In genomic region chr9:121729769-121730168, GRCh38 we compare ENCODE assay signal across 20 cellular contexts.
DNase-seq lines count a peak whose midpoint lies in the region; ATAC-seq and TF ChIP-seq lines count a peak whose summit lies in the region.
"Had no signal": no experiment of that assay in that cellular context is flagged by ENCODE, and none has a peak within 500 bp of the region (broad histone marks: within the 10 kb centered on the region; RNA-seq: fewer than 3 reads in every experiment).

No MANE protein-coding gene starts in this region.

- H3K4me3 ChIP-seq in HEK293 (ENCODE audit: low read depth, low read length), result no peak overlapping the region
- H3K4me3 ChIP-seq: A549, GM12878, GM23338, HAP-1 had no signal

- no peak for ATAC-seq in HG03135 (IDR thresholded peaks at IDR 0.05; ENCODE audit: unreplicated experiment)
- ATAC-seq: A549; CD8-positive, alpha-beta T cell; GM12878; GM23338 had no signal

- H3K4me1 ChIP-seq in HEK293 (ENCODE audit: control insufficient read depth, insufficient read depth, low read length), result no peaks in the 10 kb centered on the region; the same call in none of the 2 replicates
- H3K4me1 ChIP-seq: HAP-1 had no signal

- peak overlapping the region; percentile 88 for H3K27ac Mint-ChIP-seq in nephron progenitor cell
- no peak overlapping the region for H3K27ac Mint-ChIP-seq in activated T-helper 2 cell treated with anti-CD3 and anti-CD28 coated beads, Interferon-gamma antibody, Interleukin-2, Interleukin-4, amounts not matched to agents 10 μg/mL and 5 μg/mL and 100 μg/mL, durations not matched to agents 14 hours and 24 hours and 36 hours
- H3K27ac Mint-ChIP-seq: CD4-positive, CD25-positive, alpha-beta regulatory T cell; CD8-positive, alpha-beta T cell; GM23338 had no signal

- intact Hi-C loops in activated T-helper 2 cell treated with anti-CD3 and anti-CD28 coated beads, Interferon-gamma antibody, Interleukin-2, Interleukin-4, amounts not matched to agents 10 μg/mL and 5 μg/mL and 100 μg/mL, durations not matched to agents 14 hours and 24 hours and 36 hours (cut with micrococcal nuclease), result no loop called here

- no peaks in the 10 kb centered on the region for H3K9me3 Mint-ChIP-seq in nephron progenitor cell
- H3K9me3 Mint-ChIP-seq in activated T-helper 2 cell treated with anti-CD3 and anti-CD28 coated beads, Interferon-gamma antibody, Interleukin-2, Interleukin-4, amounts not matched to agents 10 μg/mL and 5 μg/mL and 100 μg/mL, durations not matched to agents 14 hours and 24 hours and 36 hours, result no peaks in the 10 kb centered on the region
- H3K9me3 Mint-ChIP-seq: CD8-positive, alpha-beta T cell; GM23338 had no signal

- no peaks in the 10 kb centered on the region for H3K9me3 ChIP-seq in HEK293 (ENCODE audit: control insufficient read depth, insufficient read depth, low read depth, low read length)
- H3K9me3 ChIP-seq: A549, Caco-2, HAP-1 had no signal

- H3K4me1 Mint-ChIP-seq in nephron progenitor cell, result peaks cover 57% of the 10 kb centered on the region
- H3K4me1 Mint-ChIP-seq in activated T-helper 2 cell treated with anti-CD3 and anti-CD28 coated beads, Interferon-gamma antibody, Interleukin-2, Interleukin-4, amounts not matched to agents 10 μg/mL and 5 μg/mL and 100 μg/mL, durations not matched to agents 14 hours and 24 hours and 36 hours (ENCODE audit: low read depth), result no peaks in the 10 kb centered on the region
- H3K4me1 Mint-ChIP-seq: CD4-positive, CD25-positive, alpha-beta regulatory T cell had no signal

- POLR2A ChIA-PET in HEK293 (lab: Yijun Ruan, JAX), result no interaction called here

- DNase-seq in caudate nucleus (lab: John Stamatoyannopoulos, UW), result no peak
- no peak for DNase-seq in nephron progenitor cell
- DNase-seq in activated T-helper 2 cell treated with anti-CD3 and anti-CD28 coated beads, Interferon-gamma antibody, Interleukin-2, Interleukin-4, amounts not matched to agents 10 μg/mL and 5 μg/mL and 100 μg/mL, durations not matched to agents 14 hours and 24 hours and 36 hours (ENCODE audit: low spot score), result no peak
- DNase-seq in NCI-H2227 treated with DMSO at 0.1 percent for 48 hours (lab: John Stamatoyannopoulos, UW), result no peak
- DNase-seq: 8988T; ACHN; AML-193; Caco-2; CD4-positive, CD25-positive, alpha-beta regulatory T cell; CD8-positive, alpha-beta T cell; DMS79; EL; GDM1 had no signal

- H3K27ac ChIP-seq in HEK293 (ENCODE audit: extremely low read depth, low read depth, low read length), result no peak overlapping the region
- peak overlapping the region; percentile 42 for H3K27ac ChIP-seq in caudate nucleus (ENCODE audit: low read depth, low read length)
- H3K27ac ChIP-seq: A549, C4-2B had no signal

- TF ChIP-seq CTCF in HEK293 (tag by site-specific recombination; IDR thresholded peaks at IDR 0.05) (no peak), nephron progenitor cell (IDR thresholded peaks at IDR 0.05) (no peak)

- no peak overlapping the region for H3K4me3 Mint-ChIP-seq in nephron progenitor cell
- H3K4me3 Mint-ChIP-seq in activated T-helper 2 cell treated with anti-CD3 and anti-CD28 coated beads, Interferon-gamma antibody, Interleukin-2, Interleukin-4, amounts not matched to agents 10 μg/mL and 5 μg/mL and 100 μg/mL, durations not matched to agents 14 hours and 24 hours and 36 hours (ENCODE audit: low read depth), result no peak overlapping the region
- H3K4me3 Mint-ChIP-seq: CD4-positive, CD25-positive, alpha-beta regulatory T cell; CD8-positive, alpha-beta T cell; GM23338 had no signal

- peaks cover 8% of the 10 kb centered on the region for H3K27me3 Mint-ChIP-seq in nephron progenitor cell (ENCODE audit: low read depth, poor library complexity)
- peaks cover 18% of the 10 kb centered on the region for H3K27me3 Mint-ChIP-seq in activated T-helper 2 cell treated with anti-CD3 and anti-CD28 coated beads, Interferon-gamma antibody, Interleukin-2, Interleukin-4, amounts not matched to agents 10 μg/mL and 5 μg/mL and 100 μg/mL, durations not matched to agents 14 hours and 24 hours and 36 hours (ENCODE audit: low read depth)

- H3K36me3 Mint-ChIP-seq in nephron progenitor cell (ENCODE audit: low read depth), result no peaks in the 10 kb centered on the region
- no peaks in the 10 kb centered on the region for H3K36me3 Mint-ChIP-seq in activated T-helper 2 cell treated with anti-CD3 and anti-CD28 coated beads, Interferon-gamma antibody, Interleukin-2, Interleukin-4, amounts not matched to agents 10 μg/mL and 5 μg/mL and 100 μg/mL, durations not matched to agents 14 hours and 24 hours and 36 hours (ENCODE audit: low read depth)
- H3K36me3 Mint-ChIP-seq: CD4-positive, CD25-positive, alpha-beta regulatory T cell; CD8-positive, alpha-beta T cell had no signal

- CTCF ChIA-PET in HEK293 (lab: Yijun Ruan, JAX), result interaction anchor here (1.6 kb wide), 1 partner anchor 184 kb away, joined by 5 read pairs; no protein-coding TSS in a partner anchor

- H3K36me3 ChIP-seq in HEK293 (ENCODE audit: control insufficient read depth in 2 of 2, insufficient read depth in 1 of 2, low read length in 2 of 2), result no peaks in the 10 kb centered on the region
- H3K36me3 ChIP-seq: HAP-1 had no signal

TF ChIP-seq in HEK293, 187 proteins besides CTCF, POLR2A, EP300 and RAD21:
- TF ChIP-seq ZFHX2 (tag by site-specific recombination; conservative IDR thresholded peaks at IDR 0.05) (peak; percentile 64), ZNF558 (tag by site-specific recombination; IDR thresholded peaks at IDR 0.05) (no peak), EGR2 (tag by site-specific recombination; IDR thresholded peaks at IDR 0.05; ENCODE audit: low read depth) (peak; percentile 53)
